ENCODE assay signal across 8 cellular contexts in the genomic region with DNA sequence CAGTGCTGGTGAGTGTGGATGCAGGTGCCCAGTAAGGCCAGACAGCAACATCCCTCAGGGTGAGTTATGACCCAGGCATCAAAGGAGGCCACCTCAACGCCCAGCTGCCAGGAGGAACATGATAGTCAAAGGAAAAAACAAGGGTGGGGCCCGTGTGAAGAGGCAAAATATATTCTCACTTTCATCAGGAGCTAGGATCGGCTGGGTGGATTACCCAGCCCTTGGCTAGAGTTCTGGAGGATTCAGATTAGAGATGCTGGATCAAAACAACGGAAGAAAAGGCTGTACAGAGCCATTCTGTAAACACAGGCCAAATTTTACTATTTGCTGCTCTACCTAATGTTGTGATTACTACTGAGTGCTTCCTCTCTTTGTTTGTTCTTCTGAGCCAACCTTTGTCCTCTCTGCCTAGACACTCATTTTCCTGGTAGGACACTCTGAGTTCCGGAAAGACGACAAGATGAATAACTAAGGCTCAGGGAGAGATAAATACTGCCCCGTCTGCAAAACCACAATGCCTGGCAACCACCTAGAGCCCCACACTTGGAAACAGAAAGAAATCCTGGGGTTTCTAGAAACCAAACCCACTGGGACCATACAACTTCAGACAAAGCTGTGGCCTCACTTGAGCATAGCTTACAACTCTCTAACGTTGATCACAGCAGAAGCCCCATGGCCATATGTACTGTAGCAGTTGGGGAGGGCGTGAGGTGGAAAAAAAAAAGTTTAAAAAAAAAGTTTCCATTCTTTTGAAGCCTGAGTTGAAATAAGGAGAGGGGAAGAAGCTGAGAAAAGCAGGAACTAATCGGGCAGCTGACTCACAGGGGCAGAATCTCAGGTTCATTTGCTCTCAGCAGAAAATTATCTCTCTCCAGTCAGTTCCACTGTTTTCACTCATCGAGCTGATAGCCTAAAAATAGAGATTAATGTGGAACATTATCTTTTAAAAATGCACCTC. TPM values are rescaled to one million over a fixed set of nuclear protein-coding genes. Genes with fewer than 3 reads are reported as not detected.
DNase-seq lines count a peak whose midpoint lies in the region; ATAC-seq and TF ChIP-seq lines count a peak whose summit lies in the region.

No MANE protein-coding gene starts in this region.

- H3K4me3 ChIP-seq in AG10803 (ENCODE audit: low read length) (no peak overlapping the region), liver (ENCODE audit: low read depth in 1 of 3, low read length in 3 of 3) (no peak overlapping the region), tibial artery (no peak overlapping the region)
- H3K4me3 ChIP-seq in CD8-positive, alpha-beta memory T cell (ENCODE audit: low read length) = no peak overlapping the region

- no peaks in the 10 kb centered on the region for H3K36me3 ChIP-seq in liver (ENCODE audit: control insufficient read depth in 4 of 4, insufficient read depth in 3 of 4, low read depth in 1 of 4, low read length in 3 of 4)
- H3K36me3 ChIP-seq in tibial artery = no peaks in the 10 kb centered on the region
- no peaks in the 10 kb centered on the region for H3K36me3 ChIP-seq in CD8-positive, alpha-beta memory T cell (ENCODE audit: insufficient read depth, low read length)

- peak overlapping the region; percentile 2 for H3K4me3 Mint-ChIP-seq in activated naive CD8-positive, alpha-beta T cell
- peak overlapping the region in 1 of 7 donors; percentile 13 for H3K4me3 Mint-ChIP-seq in CD8-positive, alpha-beta memory T cell

- peak; percentile 39 for ATAC-seq in GM18909 (IDR thresholded peaks at IDR 0.05; ENCODE audit: poor library complexity, unreplicated experiment)

- WGBS in liver = 28% methylated on average over 11 of the region's 11 CpGs

- no peaks in the 10 kb centered on the region for H3K9me3 Mint-ChIP-seq in activated naive CD8-positive, alpha-beta T cell (ENCODE audit: low read depth)
- H3K9me3 Mint-ChIP-seq in CD8-positive, alpha-beta memory T cell = no peaks in the 10 kb centered on the region

- H3K36me3 Mint-ChIP-seq in activated naive CD8-positive, alpha-beta T cell = no peaks in the 10 kb centered on the region
- no peaks in the 10 kb centered on the region for H3K36me3 Mint-ChIP-seq in CD8-positive, alpha-beta memory T cell

- H3K9ac ChIP-seq in liver (ENCODE audit: low read depth in 1 of 2, low read length in 2 of 2) = peak overlapping the region in 1 of 2 donors; percentile 18

- H3K27ac ChIP-seq in liver (ENCODE audit: low read depth in 1 of 2, low read length in 2 of 2) (peak overlapping the region; percentile 31 to 37), tibial artery (no peak overlapping the region)
- no peak overlapping the region for H3K27ac ChIP-seq in CD8-positive, alpha-beta memory T cell (ENCODE audit: low read depth, low read length)

- peak overlapping the region; percentile 73 for H3K27ac Mint-ChIP-seq in activated naive CD8-positive, alpha-beta T cell
- peak overlapping the region in 3 of 8 donors; percentile 34 to 69 (median 51) for H3K27ac Mint-ChIP-seq in CD8-positive, alpha-beta memory T cell

- peak; percentile 56 for DNase-seq in AG10803 (ENCODE audit: low read depth)
- DNase-seq in NCI-H1417 (lab: John Stamatoyannopoulos, UW) = peak; percentile 13 to 95 (median 89)
- DNase-seq in T-helper 9 cell = no peak
- no peak for DNase-seq in tibial artery
- no peak for DNase-seq in CD8-positive, alpha-beta memory T cell

- peaks cover 43% of the 10 kb centered on the region for H3K4me1 Mint-ChIP-seq in activated naive CD8-positive, alpha-beta T cell (ENCODE audit: low read depth)
- H3K4me1 Mint-ChIP-seq in CD8-positive, alpha-beta memory T cell = peaks cover 23 to 35% (median 31%) of the 10 kb centered on the region in 3 donors

- CTCF ChIA-PET in CD8-positive, alpha-beta memory T cell (lab: Charles Lee) = interaction anchor here (1.0 kb wide), 1 partner anchor 19 kb away, joined by 3 read pairs; no protein-coding TSS in a partner anchor

- H3K27me3 ChIP-seq in liver (ENCODE audit: control insufficient read depth in 4 of 4, insufficient read depth in 4 of 4, low read length in 3 of 4) (no peaks in the 10 kb centered on the region), tibial artery (no peaks in the 10 kb centered on the region)
- H3K27me3 ChIP-seq in CD8-positive, alpha-beta memory T cell (ENCODE audit: insufficient read depth, low read length, poor library complexity, severe bottlenecking) = no peaks in the 10 kb centered on the region

- intact Hi-C loops in tibial artery (cut with DNase I; ENCODE audit: low total_unique reads) = no loop called here

- POLR2A ChIA-PET in CD8-positive, alpha-beta memory T cell (lab: Charles Lee) = interaction anchor here (0.9 kb wide), 1 partner anchor 18 kb away, joined by 3 read pairs; the partner anchor contains the start of gene PMAIP1

- TF ChIP-seq RAD21 in liver (IDR thresholded peaks at IDR 0.05) = no peak

- H3K9me3 ChIP-seq in liver (ENCODE audit: control insufficient read depth in 4 of 4, low read length in 3 of 4) (no peaks in the 10 kb centered on the region), tibial artery (no peaks in the 10 kb centered on the region)
- H3K9me3 ChIP-seq in CD8-positive, alpha-beta memory T cell (ENCODE audit: low read length) = no peaks in the 10 kb centered on the region

- H3K4me1 ChIP-seq in liver (ENCODE audit: control insufficient read depth in 4 of 4, insufficient read depth in 4 of 4, low read length in 3 of 4) (peaks cover 0 to 7% (median 5%) of the 10 kb centered on the region in 4 donors), tibial artery (no peaks in the 10 kb centered on the region)
- peaks cover 22% of the 10 kb centered on the region for H3K4me1 ChIP-seq in CD8-positive, alpha-beta memory T cell (ENCODE audit: insufficient read depth, low read length)

- TF ChIP-seq CTCF in AG10803 (conservative IDR thresholded peaks at IDR 0.05; ENCODE audit: low read length) (no peak), liver (IDR thresholded peaks at IDR 0.05; ENCODE audit: low read depth, low read length, missing input control) (no peak), tibial artery (IDR thresholded peaks at IDR 0.05) (no peak)

- H3K27me3 Mint-ChIP-seq in activated naive CD8-positive, alpha-beta T cell = no peaks in the 10 kb centered on the region
- no peaks in the 10 kb centered on the region for H3K27me3 Mint-ChIP-seq in CD8-positive, alpha-beta memory T cell

TF ChIP-seq in liver, 16 proteins besides CTCF, POLR2A, EP300 and RAD21 (continues in another document):
- TF ChIP-seq EGR1 (IDR thresholded peaks at IDR 0.05; ENCODE audit: low read depth in 2 of 2) = no peak
- no peak for TF ChIP-seq FOXA2 (IDR thresholded peaks at IDR 0.05)
- peak; percentile 8 for TF ChIP-seq YY1 (IDR thresholded peaks at IDR 0.05)
- TF ChIP-seq SP1 (IDR thresholded peaks at IDR 0.05) = peak; percentile 82
- TF ChIP-seq, protein P1, sequence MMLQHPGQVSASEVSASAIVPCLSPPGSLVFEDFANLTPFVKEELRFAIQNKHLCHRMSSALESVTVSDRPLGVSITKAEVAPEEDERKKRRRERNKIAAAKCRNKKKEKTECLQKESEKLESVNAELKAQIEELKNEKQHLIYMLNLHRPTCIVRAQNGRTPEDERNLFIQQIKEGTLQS (IDR thresholded peaks at IDR 0.05) = no peak
- no peak for TF ChIP-seq REST (IDR thresholded peaks at IDR 0.05)
- TF ChIP-seq GABPA (IDR thresholded peaks at IDR 0.05 in 1 of 2, conservative IDR thresholded peaks at IDR 0.05 in 1 of 2) = no peak
- TF ChIP-seq NR2F2 (IDR thresholded peaks at IDR 0.05) = no peak
- no peak for TF ChIP-seq MAX (IDR thresholded peaks at IDR 0.05)
- no peak for TF ChIP-seq ZBTB33 (IDR thresholded peaks at IDR 0.05)
- no peak for TF ChIP-seq JUND (IDR thresholded peaks at IDR 0.05)

RNA-seq across cellular contexts. Expression of gene PMAIP1, which starts 17.8 kb away (rescaled TPM):
- total RNA-seq in liver = 1 to 10 TPM in 1 of 2 donors, under 1 TPM in 1; 0.08 to 5.5 TPM
- polyA plus RNA-seq in liver = under 1 TPM; 0.24 to 0.27 TPM
- total RNA-seq in CD8-positive, alpha-beta memory T cell = 10 to 100 TPM; 82.8 to 83.6 TPM
- 15.0 TPM for polyA plus RNA-seq in CD8-positive, alpha-beta memory T cell

Comparison
In these comparisons a context has a peak if more than half of its experiments do, and no peak if none do; other contexts are left out.
1. DNase-seq: peak in AG10803 (single experiment) and NCI-H1417 (3 of 3); none in T-helper 9 cell (single experiment), tibial artery (0 of 2) and CD8-positive, alpha-beta memory T cell (0 of 5).
2. H3K27ac ChIP-seq: peak in liver (2 of 2); none in tibial artery (0 of 2) and CD8-positive, alpha-beta memory T cell (single experiment).
3. RNA of gene PMAIP1, which starts 17.8 kb away (total RNA-seq): 82.8 to 83.6 TPM in CD8-positive, alpha-beta memory T cell; 0.08 to 5.5 TPM in liver; every median in the first group is over 10 times any median in the second.